In genomic region chr6:75830959-75831885, GRCh38 we compare ENCODE assay signal across 10 cellular contexts.
A peak's percentile ranks its signal among the peaks of the same experiment; 100 is the strongest.
DNase-seq lines count a peak whose midpoint lies in the region; ATAC-seq and TF ChIP-seq lines count a peak whose summit lies in the region.
"Had no signal": no experiment of that assay in that cellular context is flagged by ENCODE, and none has a peak within 500 bp of the region (broad histone marks: within the 10 kb centered on the region; RNA-seq: fewer than 3 reads in every experiment).

No MANE protein-coding gene starts in this region.

- no peak overlapping the region for H3K27ac ChIP-seq in breast epithelium
- peak overlapping the region; percentile 26 for H3K27ac ChIP-seq in angular gyrus (ENCODE audit: low read depth, low read length)
- peak overlapping the region; percentile 4 for H3K27ac ChIP-seq in temporal lobe (ENCODE audit: low read depth, low read length)
- H3K27ac ChIP-seq in right lobe of liver: no peak overlapping the region

- TF ChIP-seq POLR2A in breast epithelium (IDR thresholded peaks at IDR 0.05): no peak
- TF ChIP-seq POLR2A in right lobe of liver (IDR thresholded peaks at IDR 0.05): no peak

- intact Hi-C loops in MCF 10A (cut with micrococcal nuclease) (no loop called here), breast epithelium (cut with DNase I; ENCODE audit: low total_unique reads) (no loop called here), right lobe of liver (cut with DNase I) (no loop called here)

- DNase-seq in MCF 10A (ENCODE audit: unreplicated experiment) (peak; percentile 65), breast epithelium (ENCODE audit: low spot score in 2 of 2) (no peak), right lobe of liver (no peak), NCI-H1417 (lab: John Stamatoyannopoulos, UW) (no peak), NCI-H2227 treated with DMSO at 0.1 percent for 48 hours (lab: John Stamatoyannopoulos, UW) (no peak)
- DNase-seq: effector CD4-positive, alpha-beta T cell; naive B cell had no signal

- no TSS peak for BruUV-seq in MCF 10A (replicated peaks; lab: Mats Ljungman, UMichigan)

- H3K9me3 ChIP-seq in breast epithelium: no peaks in the 10 kb centered on the region
- H3K9me3 ChIP-seq in right lobe of liver: no peaks in the 10 kb centered on the region

- POLR2A ChIA-PET in MCF 10A (lab: Yijun Ruan, JAX): no interaction called here

- no peak overlapping the region for H3K27ac Mint-ChIP-seq in MCF 10A (ENCODE audit: low read depth, unreplicated experiment)
- H3K27ac Mint-ChIP-seq: naive B cell had no signal

- ATAC-seq in HG02884 (IDR thresholded peaks at IDR 0.05; ENCODE audit: unreplicated experiment): peak; percentile 88
- no peak for ATAC-seq in right lobe of liver

- no peak for TF ChIP-seq CTCF in MCF 10A (IDR thresholded peaks at IDR 0.05; ENCODE audit: unreplicated experiment)
- no peak for TF ChIP-seq CTCF in breast epithelium (IDR thresholded peaks at IDR 0.05)
- no peak for TF ChIP-seq CTCF in right lobe of liver (IDR thresholded peaks at IDR 0.05)

- no peaks in the 10 kb centered on the region for H3K4me1 Mint-ChIP-seq in MCF 10A (ENCODE audit: insufficient read depth, unreplicated experiment)
- H3K4me1 Mint-ChIP-seq: naive B cell had no signal

- H3K4me3 Mint-ChIP-seq in MCF 10A (ENCODE audit: unreplicated experiment): no peak overlapping the region
- H3K4me3 Mint-ChIP-seq: naive B cell had no signal

- peaks cover 3% of the 10 kb centered on the region for H3K36me3 ChIP-seq in breast epithelium
- peaks cover 0 to 9% (median 0%) of the 10 kb centered on the region in 4 donors for H3K36me3 ChIP-seq in right lobe of liver

- H3K27me3 Mint-ChIP-seq in MCF 10A (ENCODE audit: insufficient read depth, unreplicated experiment): no peaks in the 10 kb centered on the region

- no peaks in the 10 kb centered on the region for H3K9me3 Mint-ChIP-seq in MCF 10A (ENCODE audit: unreplicated experiment)

- H3K4me3 ChIP-seq in breast epithelium (no peak overlapping the region), right lobe of liver (no peak overlapping the region)

- CTCF ChIA-PET in MCF 10A (lab: Yijun Ruan, JAX): interaction anchor here (0.7 to 1.1 kb wide), 2 partner anchors 62 to 867 kb away, joined by 3 read pairs; no protein-coding TSS in a partner anchor

- peaks cover 25% of the 10 kb centered on the region for H3K36me3 Mint-ChIP-seq in MCF 10A (ENCODE audit: insufficient read depth, unreplicated experiment)
- H3K36me3 Mint-ChIP-seq: naive B cell had no signal

- WGBS in right lobe of liver (ENCODE audit: insufficient coverage, low coverage, low lambda C conversion rate, missing lambda C conversion rate): 87% methylated on average over 11 of the region's 12 CpGs

- H3K4me1 ChIP-seq in breast epithelium (no peaks in the 10 kb centered on the region), right lobe of liver (no peaks in the 10 kb centered on the region)

- H3K27me3 ChIP-seq in breast epithelium: no peaks in the 10 kb centered on the region
- no peaks in the 10 kb centered on the region for H3K27me3 ChIP-seq in right lobe of liver

Comparison
In these comparisons a context has a peak if more than half of its experiments do, and no peak if none do; other contexts are left out.
1. H3K27ac ChIP-seq: peak in angular gyrus (single experiment) and temporal lobe (single experiment); none in breast epithelium (0 of 2) and right lobe of liver (0 of 3).